ENCODE assay signal across 9 cellular contexts in genomic region chr2:102063360-102063947, GRCh38.
DNase-seq lines count a peak whose midpoint lies in the region; ATAC-seq and TF ChIP-seq lines count a peak whose summit lies in the region.
"Had no signal": no experiment of that assay in that cellular context is flagged by ENCODE, and none has a peak within 500 bp of the region (broad histone marks: within the 10 kb centered on the region; RNA-seq: fewer than 3 reads in every experiment).

No MANE protein-coding gene starts in this region.

- H3K4me1 ChIP-seq in mucosa of descending colon (ENCODE audit: low read depth) = peaks cover 19% of the 10 kb centered on the region

- no peaks in the 10 kb centered on the region for H3K36me3 ChIP-seq in mucosa of descending colon (ENCODE audit: low read depth)

- CTCF ChIA-PET in HEK293T (lab: Yijun Ruan, JAX) = no interaction called here

- H3K9me3 ChIP-seq in mucosa of descending colon = no peaks in the 10 kb centered on the region

- H3K4me3 ChIP-seq in choroid plexus epithelial cell (ENCODE audit: low read depth, low read length) (no peak overlapping the region), mucosa of descending colon (no peak overlapping the region)

- TF ChIP-seq CTCF in choroid plexus epithelial cell (conservative IDR thresholded peaks at IDR 0.05; ENCODE audit: low read depth, low read length) (no peak), mucosa of descending colon (IDR thresholded peaks at IDR 0.05) (no peak)

- POLR2A ChIA-PET in HEK293T (lab: Yijun Ruan, JAX) = no interaction called here

- peak; percentile 84 for ATAC-seq in Right ventricle myocardium inferior
- peak; percentile 48 for ATAC-seq in mucosa of descending colon
- ATAC-seq in GM21423 (IDR thresholded peaks at IDR 0.05; ENCODE audit: unreplicated experiment) = no peak
- no peak for ATAC-seq in HG02884 (IDR thresholded peaks at IDR 0.05; ENCODE audit: unreplicated experiment)

- intact Hi-C loops in Right ventricle myocardium inferior (cut with DNase I) (loop anchor here (5.0 kb wide), 1 partner anchor 41 kb away; no protein-coding TSS in a partner anchor), cardiac septum (cut with DNase I) (loop anchor here (5.0 kb wide), 2 partner anchors 36 to 79 kb away; partner anchors contain the start of gene IL1R1), mucosa of descending colon (cut with DNase I, micrococcal nuclease) (no loop called here)

- DNase-seq in Right ventricle myocardium inferior (ENCODE audit: missing footprints) = peak; percentile 80
- no peak for DNase-seq in cardiac septum (ENCODE audit: low spot score)
- DNase-seq in choroid plexus epithelial cell (ENCODE audit: low read depth) = peak; percentile 69
- DNase-seq in mucosa of descending colon = peak in 1 of 3 donors; percentile 50
- DNase-seq in HEK293T (ENCODE audit: extremely low spot score) = no peak
- DNase-seq in NCI-H510A (lab: John Stamatoyannopoulos, UW) = no peak
- DNase-seq: NCI-H446 treated with DMSO at 0.1 percent for 48 hours had no signal

TF ChIP-seq in HEK293T, 16 proteins besides CTCF, POLR2A, EP300 and RAD21:
- TF ChIP-seq, protein P1, sequence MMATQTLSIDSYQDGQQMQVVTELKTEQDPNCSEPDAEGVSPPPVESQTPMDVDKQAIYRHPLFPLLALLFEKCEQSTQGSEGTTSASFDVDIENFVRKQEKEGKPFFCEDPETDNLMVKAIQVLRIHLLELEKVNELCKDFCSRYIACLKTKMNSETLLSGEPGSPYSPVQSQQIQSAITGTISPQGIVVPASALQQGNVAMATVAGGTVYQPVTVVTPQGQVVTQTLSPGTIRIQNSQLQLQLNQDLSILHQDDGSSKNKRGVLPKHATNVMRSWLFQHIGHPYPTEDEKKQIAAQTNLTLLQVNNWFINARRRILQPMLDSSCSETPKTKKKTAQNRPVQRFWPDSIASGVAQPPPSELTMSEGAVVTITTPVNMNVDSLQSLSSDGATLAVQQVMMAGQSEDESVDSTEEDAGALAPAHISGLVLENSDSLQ (IDR thresholded peaks at IDR 0.05) = no peak
- TF ChIP-seq SUZ12 (IDR thresholded peaks at IDR 0.05) (no peak), L3MBTL2 (conservative IDR thresholded peaks at IDR 0.05) (no peak), FOXM1 (IDR thresholded peaks at IDR 0.05; ENCODE audit: borderline replicate concordance) (no peak), HDGF (IDR thresholded peaks at IDR 0.05; ENCODE audit: borderline replicate concordance) (no peak), ZNF384 (IDR thresholded peaks at IDR 0.05) (no peak), ARNT (IDR thresholded peaks at IDR 0.05) (no peak), LEF1 (IDR thresholded peaks at IDR 0.05; ENCODE audit: borderline replicate concordance) (no peak), NFRKB (IDR thresholded peaks at IDR 0.05) (no peak), SP1 (IDR thresholded peaks at IDR 0.05) (no peak), FOXA1 (IDR thresholded peaks at IDR 0.05) (no peak), BHLHE40 (IDR thresholded peaks at IDR 0.05; ENCODE audit: borderline replicate concordance) (no peak), ELF4 (IDR thresholded peaks at IDR 0.05) (no peak), CTBP1 (IDR thresholded peaks at IDR 0.05; ENCODE audit: borderline replicate concordance) (no peak), FOXK2 (IDR thresholded peaks at IDR 0.05) (no peak), TARDBP (IDR thresholded peaks at IDR 0.05) (no peak)

Comparison
In these comparisons a context has a peak if more than half of its experiments do, and no peak if none do; other contexts are left out.
1. DNase-seq: peak in Right ventricle myocardium inferior (single experiment) and choroid plexus epithelial cell (single experiment); none in cardiac septum (single experiment), HEK293T (single experiment) and NCI-H510A (single experiment).
2. ATAC-seq: peak in Right ventricle myocardium inferior (single experiment) and mucosa of descending colon (single experiment); none in GM21423 (single experiment) and HG02884 (single experiment).
3. intact Hi-C loops: an anchor here in Right ventricle myocardium inferior (5.0 kb wide) and cardiac septum (5.0 kb wide); none called in mucosa of descending colon.